In genomic region chr6:45697605-45698004, GRCh38 we compare ENCODE assay signal across 10 cellular contexts.
DNase-seq lines count a peak whose midpoint lies in the region; ATAC-seq and TF ChIP-seq lines count a peak whose summit lies in the region.
"Had no signal": no experiment of that assay in that cellular context is flagged by ENCODE, and none has a peak within 500 bp of the region (broad histone marks: within the 10 kb centered on the region; RNA-seq: fewer than 3 reads in every experiment).

No MANE protein-coding gene starts in this region.

- BruUV-seq in HCT116 (replicated peaks; lab: Mats Ljungman, UMichigan), result no TSS peak

- peaks cover 0 to 24% of the 10 kb centered on the region in 2 experiments; a peak in 3 of 4 replicates for H3K4me1 ChIP-seq in HCT116 (ENCODE audit: control insufficient read depth in 1 of 2, insufficient read depth in 2 of 2, low read length in 2 of 2)

- intact Hi-C loops in HCT116 (cut with micrococcal nuclease), result no loop called here

- H4K20me1 ChIP-seq in HCT116 (ENCODE audit: insufficient read depth), result no peaks in the 10 kb centered on the region

- no peak for TF ChIP-seq RAD21 in HCT116 (IDR thresholded peaks at IDR 0.05; ENCODE audit: low read depth)

- DNase-seq in EH (ENCODE audit: low read depth) (peak; percentile 98), HCT116 (ENCODE audit: low read depth, low spot score) (peak; percentile 35), NOMO-1 (lab: John Stamatoyannopoulos, UW; ENCODE audit: unreplicated experiment in 2 of 2) (peak; percentile 68 to 88), fibroblast of pulmonary artery (ENCODE audit: low read depth) (peak; percentile 94), NCI-H82 (lab: John Stamatoyannopoulos, UW) (no peak), inferior parietal cortex (ENCODE audit: extremely low spot score) (no peak), DMS79 (lab: John Stamatoyannopoulos, UW) (no peak), NCI-H2081 treated with DMSO at 0.1 percent for 48 hours (lab: John Stamatoyannopoulos, UW) (no peak)
- DNase-seq: DMS79 treated with DMSO at 0.1 percent for 48 hours, Karpas-422 had no signal

- POLR2A ChIA-PET in HCT116 (lab: Charles Lee), result no interaction called here

- no peak for TF ChIP-seq POLR2A in HCT116 (IDR thresholded peaks at IDR 0.05; ENCODE audit: borderline replicate concordance, extremely low read depth, insufficient read depth, insufficient read length)

- CTCF ChIA-PET in HCT116 (lab: Charles Lee), result interaction anchor here (0.6 to 0.8 kb wide), 2 partner anchors 17 to 263 kb away, joined by 3 to 4 read pairs; no protein-coding TSS in a partner anchor

- H3K36me3 ChIP-seq in HCT116 (ENCODE audit: control insufficient read depth in 1 of 2, insufficient read depth in 2 of 2, low read length in 2 of 2), result no peaks in the 10 kb centered on the region

- peak overlapping the region; percentile 25; the same call in 1 of the 2 replicates for H3K9ac ChIP-seq in HCT116 (ENCODE audit: low read length)

- no peak overlapping the region; a peak in 1 of 4 replicates for H3K4me3 ChIP-seq in HCT116 (replicated peaks in 1 of 2; ENCODE audit: low read depth in 1 of 2, low read length in 2 of 2)
- H3K4me3 ChIP-seq in fibroblast of pulmonary artery (replicated peaks; ENCODE audit: low read depth, low read length), result no peak overlapping the region

- H3K4me2 ChIP-seq in HCT116 (ENCODE audit: low read length), result peak overlapping the region; percentile 69

- no peaks in the 10 kb centered on the region for H3K79me2 ChIP-seq in HCT116 (ENCODE audit: insufficient read depth, low read length)

- RAD21 ChIA-PET in HCT116 (lab: Charles Lee; ENCODE audit: low non-redundant PET in 1 of 2, low total read pairs in 2 of 2, uncharacterized antibody in 2 of 2, unreplicated experiment in 2 of 2), result no interaction called here

- H3K27ac ChIP-seq in HCT116 (ENCODE audit: low read depth, low read length), result no peak overlapping the region

- H3K9me2 ChIP-seq in HCT116 (ENCODE audit: insufficient read depth), result no peaks in the 10 kb centered on the region

- H3K9me3 ChIP-seq in HCT116 (ENCODE audit: control insufficient read depth in 1 of 2, insufficient read depth in 1 of 2, low read depth in 1 of 2, low read length in 2 of 2), result no peaks in the 10 kb centered on the region

- TF ChIP-seq CTCF in HCT116 (IDR thresholded peaks at IDR 0.05 in 2 of 3, conservative IDR thresholded peaks at IDR 0.05 in 1 of 3; ENCODE audit: borderline replicate concordance in 1 of 3, insufficient read depth in 1 of 3, low read depth in 2 of 3, low read length in 2 of 3) (no peak), fibroblast of pulmonary artery (IDR thresholded peaks at IDR 0.05; ENCODE audit: low read length, missing control alignments) (no peak)

- ATAC-seq in HCT116, result peak; percentile 79

- no peaks in the 10 kb centered on the region for H3K27me3 ChIP-seq in HCT116 (ENCODE audit: insufficient read depth, low read length)

- peak overlapping the region; percentile 92 for H2AFZ ChIP-seq in HCT116 (ENCODE audit: low read depth, low read length, poor library complexity, severe bottlenecking)

TF ChIP-seq in HCT116, 20 proteins besides CTCF, POLR2A, EP300 and RAD21:
- TF ChIP-seq CEBPB (IDR thresholded peaks at IDR 0.05; ENCODE audit: low read depth) (peak; percentile 36; the same call in 1 of the 2 replicates), CBX3 (IDR thresholded peaks at IDR 0.05; ENCODE audit: low read depth) (no peak), MAX (IDR thresholded peaks at IDR 0.05) (no peak), SIN3A (IDR thresholded peaks at IDR 0.05; ENCODE audit: low read depth) (no peak), JUND (IDR thresholded peaks at IDR 0.05) (no peak), ZNF274 (IDR thresholded peaks at IDR 0.05; ENCODE audit: low read depth, low read length) (no peak), SP1 (IDR thresholded peaks at IDR 0.05; ENCODE audit: low read depth) (peak; percentile 34; the same call in 1 of the 2 replicates), ELF1 (IDR thresholded peaks at IDR 0.05; ENCODE audit: borderline replicate concordance, low read depth) (no peak), YY1 (IDR thresholded peaks at IDR 0.05; ENCODE audit: extremely low read depth, insufficient replicate concordance, low read depth, low read length) (no peak), EZH2 (IDR thresholded peaks at IDR 0.05) (no peak), ATF3 (IDR thresholded peaks at IDR 0.05) (no peak), FOSL1 (IDR thresholded peaks at IDR 0.05; ENCODE audit: low read depth) (peak; percentile 22; the same call in 1 of the 2 replicates), SRF (IDR thresholded peaks at IDR 0.05; ENCODE audit: low read depth) (no peak), ZFX (IDR thresholded peaks at IDR 0.05) (no peak), TCF7L2 (IDR thresholded peaks at IDR 0.05; ENCODE audit: borderline replicate concordance, extremely low read depth, insufficient read depth, insufficient read length) (no peak), POLR2AphosphoS5 (IDR thresholded peaks at IDR 0.05; ENCODE audit: low read depth, low read length) (no peak), ZBTB33 (IDR thresholded peaks at IDR 0.05; ENCODE audit: extremely low read depth, insufficient replicate concordance, low read length) (no peak), EZH2phosphoT487 (IDR thresholded peaks at IDR 0.05; ENCODE audit: borderline replicate concordance) (no peak), REST (IDR thresholded peaks at IDR 0.05; ENCODE audit: low read depth) (no peak), EGR1 (IDR thresholded peaks at IDR 0.05; ENCODE audit: low read depth) (no peak)
TF ChIP-seq in HCT116: peak in this region for 3.

Comparison
In these comparisons a context has a peak if more than half of its experiments do, and no peak if none do; other contexts are left out.
1. DNase-seq: peak in EH (single experiment), HCT116 (single experiment), NOMO-1 (2 of 2) and fibroblast of pulmonary artery (single experiment); none in NCI-H82 (single experiment), inferior parietal cortex (single experiment), DMS79 (single experiment) and NCI-H2081 treated with DMSO at 0.1 percent for 48 hours (single experiment).